ENCODE assay signal across 15 cellular contexts in genomic region chr12:78118036-78118435, GRCh38.
DNase-seq lines count a peak whose midpoint lies in the region; ATAC-seq and TF ChIP-seq lines count a peak whose summit lies in the region.
"Had no signal": no experiment of that assay in that cellular context is flagged by ENCODE, and none has a peak within 500 bp of the region (broad histone marks: within the 10 kb centered on the region; RNA-seq: fewer than 3 reads in every experiment).

No MANE protein-coding gene starts in this region.

- TF ChIP-seq CTCF in HFF-Myc (IDR thresholded peaks at IDR 0.05; ENCODE audit: low read depth, low read length, missing control alignments) = peak; percentile 20
- TF ChIP-seq CTCF in VCaP (conservative IDR thresholded peaks at IDR 0.05) = no peak

- H3K4me1 ChIP-seq in effector memory CD4-positive, alpha-beta T cell (ENCODE audit: control insufficient read depth, insufficient read depth, low read length, poor library complexity, severe bottlenecking) = no peaks in the 10 kb centered on the region

- peak overlapping the region; percentile 77; the same call in 1 of the 2 replicates for H3K27ac ChIP-seq in VCaP
- H3K27ac ChIP-seq in effector memory CD4-positive, alpha-beta T cell (ENCODE audit: insufficient read depth, low read length, poor library complexity, severe bottlenecking) = no peak overlapping the region
- H3K27ac ChIP-seq: coronary artery, esophagus squamous epithelium, ovary had no signal

- no peak overlapping the region for H3K4me3 ChIP-seq in HFF-Myc (replicated peaks; ENCODE audit: low read depth, low read length)
- no peak overlapping the region for H3K4me3 ChIP-seq in effector memory CD4-positive, alpha-beta T cell (ENCODE audit: insufficient read depth, low read depth, low read length, poor library complexity, severe bottlenecking)
- H3K4me3 ChIP-seq: coronary artery, esophagus squamous epithelium, ovary had no signal

- H3K27me3 ChIP-seq in effector memory CD4-positive, alpha-beta T cell (replicated peaks; ENCODE audit: control insufficient read depth, insufficient read depth, low read length, poor library complexity, severe bottlenecking) = no peaks in the 10 kb centered on the region
- H3K27me3 ChIP-seq: esophagus squamous epithelium, ovary had no signal

- ATAC-seq in HG03342 (IDR thresholded peaks at IDR 0.05; ENCODE audit: unreplicated experiment) = no peak

- intact Hi-C loops in posterior vena cava (cut with DNase I) = no loop called here

- no peaks in the 10 kb centered on the region for H3K9me3 ChIP-seq in effector memory CD4-positive, alpha-beta T cell (ENCODE audit: control insufficient read depth, low read length)
- H3K9me3 ChIP-seq: ovary had no signal

- no peaks in the 10 kb centered on the region for H3K36me3 ChIP-seq in effector memory CD4-positive, alpha-beta T cell (ENCODE audit: control insufficient read depth, insufficient read depth, low read length)
- H3K36me3 ChIP-seq: esophagus squamous epithelium, ovary had no signal

- peak; percentile 13 for DNase-seq in ELF-1 (ENCODE audit: low read depth, low spot score)
- DNase-seq in HFF-Myc (ENCODE audit: extremely low read depth, low read depth) = no peak
- peak; percentile 61 for DNase-seq in islet precursor cell
- DNase-seq in effector memory CD4-positive, alpha-beta T cell = no peak
- DNase-seq in NCI-H128 (lab: John Stamatoyannopoulos, UW; ENCODE audit: unreplicated experiment) = no peak
- DNase-seq in posterior vena cava (ENCODE audit: low spot score) = no peak
- DNase-seq: CD4-positive, alpha-beta memory T cell; esophagus squamous epithelium; NCI-H1694; NK-92 treated with Interleukin-12 subunit alpha and Interleukin-12 subunit beta, amount 100 ng/mL, for 24 hours; ovary; SW 1271 had no signal

Comparison
In these comparisons a context has a peak if more than half of its experiments do, and no peak if none do; other contexts are left out.
1. DNase-seq: peak in ELF-1 (single experiment) and islet precursor cell (single experiment); none in HFF-Myc (single experiment), effector memory CD4-positive, alpha-beta T cell (0 of 3), NCI-H128 (single experiment) and posterior vena cava (single experiment).